7 cellular contexts compared by ENCODE assay signal in genomic region chr3:140941090-140941433, GRCh38. TPM values are rescaled to one million over a fixed set of nuclear protein-coding genes. Genes with fewer than 3 reads are reported as not detected.
DNase-seq lines count a peak whose midpoint lies in the region; ATAC-seq and TF ChIP-seq lines count a peak whose summit lies in the region.

No MANE protein-coding gene starts in this region.

- WGBS in stomach, 5 donors = 44 to 47% (median 45%) methylated on average over 5 of the region's 5 CpGs

- H3K9ac ChIP-seq in HUES6 (ENCODE audit: low read length) = peak overlapping the region; percentile 46
- H3K9ac ChIP-seq in iPS-20b (ENCODE audit: low read depth, low read length) = peak overlapping the region; percentile 81; the same call in 1 of the 2 replicates

- no peak for TF ChIP-seq POLR2A in stomach (IDR thresholded peaks at IDR 0.05)

- intact Hi-C loops in stomach (cut with DNase I; ENCODE audit: low total_unique reads) = no loop called here

- peak overlapping the region; percentile 94 for H3K4me3 Mint-ChIP-seq in activated naive CD8-positive, alpha-beta T cell

- H3K9me3 ChIP-seq in HUES6 (ENCODE audit: control insufficient read depth, insufficient read depth, low read depth, low read length) (no peaks in the 10 kb centered on the region), iPS-20b (ENCODE audit: insufficient read depth, low read depth, low read length) (no peaks in the 10 kb centered on the region), stomach (no peaks in the 10 kb centered on the region)

- no peak for DNase-seq in stomach

- H3K36me3 ChIP-seq in HUES6 (ENCODE audit: control insufficient read depth, insufficient read depth, low read length) = no peaks in the 10 kb centered on the region
- no peaks in the 10 kb centered on the region for H3K36me3 ChIP-seq in iPS-20b (ENCODE audit: insufficient read depth, low read depth, low read length)
- H3K36me3 ChIP-seq in stomach = no peaks in the 10 kb centered on the region

- H3K4me1 Mint-ChIP-seq in activated naive CD8-positive, alpha-beta T cell (ENCODE audit: low read depth) = peaks cover 36% of the 10 kb centered on the region

- H3K27ac ChIP-seq in HUES6 (ENCODE audit: low read depth, low read length) = peak overlapping the region; percentile 44; the same call in 1 of the 2 replicates
- no peak overlapping the region for H3K27ac ChIP-seq in iPS-20b (ENCODE audit: low read length)
- H3K27ac ChIP-seq in stomach = peak overlapping the region; percentile 82 to 99 (median 98)

- no peak for TF ChIP-seq EP300 in stomach (IDR thresholded peaks at IDR 0.05)

- H3K27ac Mint-ChIP-seq in activated naive CD8-positive, alpha-beta T cell = peak overlapping the region; percentile 95

- ATAC-seq in GM21717 (IDR thresholded peaks at IDR 0.05; ENCODE audit: unreplicated experiment) (no peak), HG02884 (IDR thresholded peaks at IDR 0.05; ENCODE audit: unreplicated experiment) (no peak), HG03520 (IDR thresholded peaks at IDR 0.05; ENCODE audit: unreplicated experiment) (no peak)

- H3K27me3 ChIP-seq in HUES6 (ENCODE audit: control insufficient read depth, insufficient read depth, low read length) = no peaks in the 10 kb centered on the region
- H3K27me3 ChIP-seq in iPS-20b (ENCODE audit: insufficient read depth, low read length) = no peaks in the 10 kb centered on the region
- no peaks in the 10 kb centered on the region for H3K27me3 ChIP-seq in stomach

- no peaks in the 10 kb centered on the region for H3K36me3 Mint-ChIP-seq in activated naive CD8-positive, alpha-beta T cell

- H3K27me3 Mint-ChIP-seq in activated naive CD8-positive, alpha-beta T cell = no peaks in the 10 kb centered on the region

- H3K4me1 ChIP-seq in HUES6 (ENCODE audit: control insufficient read depth, insufficient read depth, low read length) (peaks cover 5% of the 10 kb centered on the region), iPS-20b (ENCODE audit: insufficient read depth, low read length) (peaks cover 16% of the 10 kb centered on the region), stomach (peaks cover 0 to 34% (median 24%) of the 10 kb centered on the region in 4 donors)

- TF ChIP-seq CTCF in stomach (IDR thresholded peaks at IDR 0.05) = no peak

- no peaks in the 10 kb centered on the region for H3K9me3 Mint-ChIP-seq in activated naive CD8-positive, alpha-beta T cell (ENCODE audit: low read depth)

- H3K4me3 ChIP-seq in HUES6 (ENCODE audit: low read depth, low read length) (peak overlapping the region; percentile 96), iPS-20b (ENCODE audit: low read length) (peak overlapping the region; percentile 68), stomach (peak overlapping the region; percentile 79 to 95 (median 84))

RNA-seq across cellular contexts. Expression of gene SLC25A36, which starts 0.6 kb away (rescaled TPM):
- total RNA-seq in stomach = 100 to 1,000 TPM in 3 of 5 donors, 10 to 100 TPM in 2; 54.7 to 275 (median 133) TPM
- 10 to 100 TPM; 13.1 to 29.6 (median 18.3) TPM for polyA plus RNA-seq in stomach
